In the genomic region with DNA sequence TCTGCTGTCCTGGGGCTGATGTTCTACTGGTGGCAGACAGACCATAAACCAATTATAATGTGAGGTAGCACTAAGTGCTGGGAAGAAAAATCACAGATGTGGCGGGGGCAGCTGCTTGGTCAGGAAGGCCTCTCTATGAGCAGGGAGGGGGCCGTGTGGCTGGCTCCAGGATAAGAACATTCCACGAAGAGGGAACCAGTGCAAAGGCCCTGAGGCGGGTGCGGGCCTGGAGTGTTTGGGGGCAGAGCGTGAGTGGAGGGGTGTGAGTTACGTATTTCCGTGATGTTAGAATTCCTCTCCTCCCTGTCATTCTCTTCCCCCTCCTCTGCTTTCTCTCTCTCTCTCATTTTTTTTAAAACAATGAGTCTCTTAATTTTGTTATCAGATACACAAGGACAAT, we compare ENCODE assay signal across 15 cellular contexts.
A peak's percentile ranks its signal among the peaks of the same experiment; 100 is the strongest.
DNase-seq lines count a peak whose midpoint lies in the region; ATAC-seq, FAIRE-seq and TF ChIP-seq lines count a peak whose summit lies in the region.
"Had no signal": no experiment of that assay in that cellular context is flagged by ENCODE, and none has a peak within 500 bp of the region (broad histone marks: within the 10 kb centered on the region; RNA-seq: fewer than 3 reads in every experiment).

No MANE protein-coding gene starts in this region.

- no peaks in the 10 kb centered on the region for H3K9me3 ChIP-seq in HepG2 (ENCODE audit: low read length)
- H3K9me3 ChIP-seq in right lobe of liver, result no peaks in the 10 kb centered on the region
- H3K9me3 ChIP-seq in HEK293 (ENCODE audit: control insufficient read depth, insufficient read depth, low read depth, low read length), result no peaks in the 10 kb centered on the region

- H4K20me1 ChIP-seq in HepG2 (ENCODE audit: insufficient read depth, low read length), result no peaks in the 10 kb centered on the region

- no peak for DNase-seq in HepG2 (ENCODE audit: low spot score)
- no peak for DNase-seq in right lobe of liver
- DNase-seq in endothelial cell (ENCODE audit: low spot score), result no peak
- no peak for DNase-seq in NCI-H1436 treated with DMSO at 0.1 percent for 48 hours (lab: John Stamatoyannopoulos, UW)
- no peak for DNase-seq in RPMI8226
- DNase-seq: ACHN; CD4-positive, alpha-beta memory T cell; DND-41; GDM1; H9 had no signal

- no peak overlapping the region for H3K9ac ChIP-seq in HepG2 (ENCODE audit: insufficient read depth, low read depth, low read length)

- BruUV-seq in HepG2 (replicated peaks; lab: Mats Ljungman, UMichigan), result no TSS peak

- H3K27ac ChIP-seq in HepG2 (ENCODE audit: extremely low read length, insufficient read depth, low read length), result no peak overlapping the region
- no peak overlapping the region for H3K27ac ChIP-seq in right lobe of liver
- H3K27ac ChIP-seq in HEK293 (ENCODE audit: extremely low read depth, low read depth, low read length), result no peak overlapping the region
- H3K27ac ChIP-seq: C4-2B had no signal

- peaks cover 4% of the 10 kb centered on the region for H3K27me3 Mint-ChIP-seq in endothelial cell (ENCODE audit: unreplicated experiment)

- TF ChIP-seq RAD21 in HepG2 (CRISPR knock-in tag; IDR thresholded peaks at IDR 0.05), result no peak

- TF ChIP-seq EP300 in HepG2 (IDR thresholded peaks at IDR 0.05; ENCODE audit: low read depth in 2 of 2, low read length in 2 of 2) (no peak), HepG2 (CRISPR knock-in tag; IDR thresholded peaks at IDR 0.05; ENCODE audit: borderline replicate concordance) (no peak)

- no peak overlapping the region for H3K4me2 ChIP-seq in HepG2 (ENCODE audit: low read depth, low read length)
- H3K4me2 ChIP-seq: GM23338 had no signal

- peaks cover 43% of the 10 kb centered on the region for H3K4me1 Mint-ChIP-seq in endothelial cell (ENCODE audit: unreplicated experiment)

- H3K27me3 ChIP-seq in HepG2 (ENCODE audit: control insufficient read depth in 1 of 2, insufficient read depth in 2 of 2, low read length in 2 of 2) (peaks cover 5 to 51% of the 10 kb centered on the region in 2 experiments; a peak in 4 of 5 replicates), right lobe of liver (no peaks in the 10 kb centered on the region)

- no peaks in the 10 kb centered on the region for H3K9me3 Mint-ChIP-seq in endothelial cell (ENCODE audit: unreplicated experiment)
- H3K9me3 Mint-ChIP-seq: GM23338, H9 had no signal

- no peaks in the 10 kb centered on the region for H3K79me2 ChIP-seq in HepG2 (ENCODE audit: insufficient read depth, low read length)

- FAIRE-seq in HepG2 (lab: Jason Lieb, UNC), result no peak
- FAIRE-seq: GM12892 had no signal

- intact Hi-C loops in HepG2 (cut with micrococcal nuclease; ENCODE audit: unreplicated experiment) (no loop called here), right lobe of liver (cut with DNase I) (no loop called here)

- no peak overlapping the region for H3K27ac Mint-ChIP-seq in endothelial cell (ENCODE audit: unreplicated experiment)
- H3K27ac Mint-ChIP-seq: GM23338, H9 had no signal

- CTCF ChIA-PET in HepG2 (lab: Yijun Ruan, JAX; ENCODE audit: low intra/inter-chr PET ratio, low total read pairs), result no interaction called here
- CTCF ChIA-PET in HEK293 (lab: Yijun Ruan, JAX), result no interaction called here

- TF ChIP-seq CTCF in HepG2 (CRISPR knock-in tag; IDR thresholded peaks at IDR 0.05) (no peak), right lobe of liver (IDR thresholded peaks at IDR 0.05) (no peak), HEK293 (tag by site-specific recombination; IDR thresholded peaks at IDR 0.05) (no peak), endothelial cell (IDR thresholded peaks at IDR 0.05; ENCODE audit: unreplicated experiment) (no peak)

- H3K4me3 ChIP-seq in HepG2 (replicated peaks in 1 of 3; ENCODE audit: insufficient read depth in 1 of 3, low read depth in 2 of 3, low read length in 3 of 3) (no peak overlapping the region), right lobe of liver (no peak overlapping the region), HEK293 (ENCODE audit: low read depth, low read length) (no peak overlapping the region)
- H3K4me3 ChIP-seq: GM23338 had no signal

- 45% methylated on average over 8 of the region's 8 CpGs for WGBS in HepG2 (ENCODE audit: low lambda C conversion rate)
- WGBS in right lobe of liver (ENCODE audit: insufficient coverage, low coverage, low lambda C conversion rate, missing lambda C conversion rate), result 93% methylated on average over 3 of the region's 8 CpGs

- H3K4me1 ChIP-seq in HepG2 (ENCODE audit: insufficient read depth, low read length), result peaks cover 49% of the 10 kb centered on the region
- peaks cover 0 to 9% (median 0%) of the 10 kb centered on the region in 4 donors for H3K4me1 ChIP-seq in right lobe of liver
- no peaks in the 10 kb centered on the region for H3K4me1 ChIP-seq in HEK293 (ENCODE audit: control insufficient read depth, insufficient read depth, low read length)

- no peaks in the 10 kb centered on the region for H3K36me3 ChIP-seq in HepG2 (replicated peaks in 1 of 2; ENCODE audit: control insufficient read depth in 1 of 2, insufficient read depth in 2 of 2, low read length in 2 of 2)
- H3K36me3 ChIP-seq in right lobe of liver, result no peaks in the 10 kb centered on the region
- H3K36me3 ChIP-seq in HEK293 (ENCODE audit: control insufficient read depth in 2 of 2, insufficient read depth in 1 of 2, low read length in 2 of 2), result no peaks in the 10 kb centered on the region

- peak overlapping the region; percentile 73 for H3K4me3 Mint-ChIP-seq in endothelial cell (ENCODE audit: unreplicated experiment)
- H3K4me3 Mint-ChIP-seq: CD4-positive, alpha-beta memory T cell; GM23338; H9 had no signal

- H2AFZ ChIP-seq in HepG2 (ENCODE audit: low read length), result no peak overlapping the region

- ATAC-seq in HepG2 (no peak), right lobe of liver (no peak), HG03095 (IDR thresholded peaks at IDR 0.05; ENCODE audit: unreplicated experiment) (no peak)
- ATAC-seq: GM23338 had no signal

- in situ Hi-C loops in HepG2 (cut with HindIII; ENCODE audit: extremely low pct_ligation_motif_present, low pct_unique_long_range_greater_than_20kb), result no loop called here

- no peak for TF ChIP-seq POLR2A in HepG2 (IDR thresholded peaks at IDR 0.05; ENCODE audit: insufficient read depth in 1 of 2, low read depth in 2 of 2, low read length in 2 of 2)
- TF ChIP-seq POLR2A in right lobe of liver (IDR thresholded peaks at IDR 0.05), result no peak

- peaks cover 5% of the 10 kb centered on the region for H3K36me3 Mint-ChIP-seq in endothelial cell (ENCODE audit: low read depth, unreplicated experiment)
- H3K36me3 Mint-ChIP-seq: CD4-positive, alpha-beta memory T cell had no signal

- POLR2A ChIA-PET in HepG2 (lab: Yijun Ruan, JAX), result no interaction called here
- POLR2A ChIA-PET in HEK293 (lab: Yijun Ruan, JAX), result no interaction called here

TF ChIP-seq in HepG2, 621 proteins besides CTCF, POLR2A, EP300 and RAD21 (continues in another document):
- no peak for TF ChIP-seq ZNF816 (CRISPR knock-in tag; IDR thresholded peaks at IDR 0.05; ENCODE audit: borderline replicate concordance)
- TF ChIP-seq, protein P1, sequence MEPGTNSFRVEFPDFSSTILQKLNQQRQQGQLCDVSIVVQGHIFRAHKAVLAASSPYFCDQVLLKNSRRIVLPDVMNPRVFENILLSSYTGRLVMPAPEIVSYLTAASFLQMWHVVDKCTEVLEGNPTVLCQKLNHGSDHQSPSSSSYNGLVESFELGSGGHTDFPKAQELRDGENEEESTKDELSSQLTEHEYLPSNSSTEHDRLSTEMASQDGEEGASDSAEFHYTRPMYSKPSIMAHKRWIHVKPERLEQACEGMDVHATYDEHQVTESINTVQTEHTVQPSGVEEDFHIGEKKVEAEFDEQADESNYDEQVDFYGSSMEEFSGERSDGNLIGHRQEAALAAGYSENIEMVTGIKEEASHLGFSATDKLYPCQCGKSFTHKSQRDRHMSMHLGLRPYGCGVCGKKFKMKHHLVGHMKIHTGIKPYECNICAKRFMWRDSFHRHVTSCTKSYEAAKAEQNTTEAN (CRISPR knock-in tag; conservative IDR thresholded peaks at IDR 0.05), result no peak
- TF ChIP-seq DPF2 (CRISPR knock-in tag; IDR thresholded peaks at IDR 0.05; ENCODE audit: borderline replicate concordance, low read depth), result no peak
- no peak for TF ChIP-seq ATRX (CRISPR knock-in tag; IDR thresholded peaks at IDR 0.05; ENCODE audit: borderline replicate concordance)
- peak; percentile 52; the same call in 1 of the 2 replicates for TF ChIP-seq CBX2 (IDR thresholded peaks at IDR 0.05; ENCODE audit: low read depth, low read length)
- TF ChIP-seq CBX2 (CRISPR knock-in tag; IDR thresholded peaks at IDR 0.05; ENCODE audit: low read depth), result no peak
- no peak for TF ChIP-seq ZNF543 (CRISPR knock-in tag; IDR thresholded peaks at IDR 0.05)
- TF ChIP-seq ZMYM3 (CRISPR knock-in tag; IDR thresholded peaks at IDR 0.05), result peak; percentile 48; the same call in 1 of the 2 replicates

TF ChIP-seq in HEK293, 187 proteins besides CTCF, POLR2A, EP300 and RAD21:
- no peak for TF ChIP-seq ZNF23 (tag by site-specific recombination; IDR thresholded peaks at IDR 0.05; ENCODE audit: borderline replicate concordance)
- peak; percentile 92 for TF ChIP-seq ZNF623 (tag by site-specific recombination; IDR thresholded peaks at IDR 0.05)
